ENCODE assay signal across 9 cellular contexts in the genomic region with DNA sequence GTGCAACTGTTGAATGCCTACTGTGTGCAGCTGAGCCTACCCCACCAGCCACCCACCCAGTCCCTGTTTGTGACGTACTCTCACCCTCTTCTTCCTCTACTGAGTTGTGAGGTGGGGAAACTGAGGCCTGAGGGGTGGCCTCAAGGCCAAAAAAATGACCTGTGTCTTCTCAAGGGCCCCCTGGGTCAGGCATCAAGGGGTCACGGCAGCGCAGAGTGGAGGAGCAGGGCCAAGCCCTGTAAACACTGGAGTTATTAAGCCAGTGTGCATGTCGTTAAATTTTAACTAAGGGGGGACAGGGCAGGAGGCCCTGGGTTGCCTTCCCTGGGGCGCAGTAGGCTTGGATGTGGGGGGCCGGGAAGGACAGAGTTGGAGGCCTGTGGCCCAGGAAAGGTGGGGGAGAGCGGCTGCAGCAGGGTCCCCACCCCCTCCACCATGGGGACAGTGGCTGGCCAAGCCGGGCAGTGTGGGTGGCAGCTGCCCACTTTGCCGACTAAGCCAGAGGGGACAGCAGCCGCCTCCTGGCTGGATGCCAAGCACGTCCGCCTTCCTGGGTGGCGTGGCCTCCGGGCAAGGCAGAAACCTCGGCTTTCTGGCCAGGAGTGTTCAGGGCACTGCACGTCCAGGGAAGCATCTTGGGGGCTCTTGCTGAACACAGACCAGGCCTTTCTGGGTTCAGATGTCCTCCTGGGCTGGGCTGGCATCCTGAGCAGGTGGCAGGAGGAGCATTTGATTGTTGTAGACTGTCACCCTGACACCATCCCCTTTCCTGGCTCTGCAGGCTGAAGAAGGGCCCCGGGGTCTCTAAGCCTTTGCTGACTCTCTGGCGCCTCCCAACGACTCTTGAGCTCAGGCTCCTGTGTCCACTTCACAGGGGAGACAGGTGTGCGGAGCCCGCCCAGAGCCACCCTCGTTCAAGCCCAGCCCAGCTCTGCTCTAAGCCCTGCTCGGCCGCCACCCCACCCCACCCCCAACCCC. TPM values are rescaled to one million over a fixed set of nuclear protein-coding genes. Genes with fewer than 3 reads are reported as not detected.
DNase-seq lines count a peak whose midpoint lies in the region; ATAC-seq and TF ChIP-seq lines count a peak whose summit lies in the region.
"Had no signal": no experiment of that assay in that cellular context is flagged by ENCODE, and none has a peak within 500 bp of the region (broad histone marks: within the 10 kb centered on the region; RNA-seq: fewer than 3 reads in every experiment).

No MANE protein-coding gene starts in this region.

- H3K27ac ChIP-seq in GM23338 (ENCODE audit: low read depth) (no peak overlapping the region), brain microvascular endothelial cell (no peak overlapping the region), GM23248 (no peak overlapping the region)
- H3K27ac ChIP-seq: heart left ventricle had no signal

- peak; percentile 89 for ATAC-seq in GM23338
- ATAC-seq in HG03520 (IDR thresholded peaks at IDR 0.05; ENCODE audit: unreplicated experiment): no peak

- WGBS in GM23248 (ENCODE audit: low coverage in 1 of 2, low lambda C conversion rate in 2 of 2, missing lambda C conversion rate in 2 of 2), 2 experiments: 55 to 69% methylated on average over 11 to 24 of the region's 24 CpGs

- H3K27me3 Mint-ChIP-seq in CD14-positive monocyte (ENCODE audit: low read depth in 3 of 3) (peaks cover 9 to 47% (median 26%) of the 10 kb centered on the region in 3 donors), GM23338 (ENCODE audit: insufficient read depth, low read depth, poor library complexity) (peaks cover 12% of the 10 kb centered on the region)

- H3K4me3 Mint-ChIP-seq in CD14-positive monocyte: peak overlapping the region in 1 of 2 donors; percentile 70
- peak overlapping the region; percentile 52 for H3K4me3 Mint-ChIP-seq in GM23338

- no peaks in the 10 kb centered on the region for H3K36me3 ChIP-seq in GM23338 (ENCODE audit: insufficient read depth)
- no peaks in the 10 kb centered on the region for H3K36me3 ChIP-seq in brain microvascular endothelial cell (replicated peaks)
- H3K36me3 ChIP-seq in GM23248 (ENCODE audit: low read depth): no peaks in the 10 kb centered on the region
- H3K36me3 ChIP-seq: heart left ventricle had no signal

- H3F3A ChIP-seq in GM23338 (replicated peaks; ENCODE audit: low read depth) (no peaks in the 10 kb centered on the region), GM23248 (ENCODE audit: insufficient read depth) (no peaks in the 10 kb centered on the region)

- H3K36me3 Mint-ChIP-seq in CD14-positive monocyte (peaks cover 0 to 3% of the 10 kb centered on the region in 2 donors), GM23338 (ENCODE audit: low read depth) (no peaks in the 10 kb centered on the region)

- H3K9me3 ChIP-seq in GM23248 (ENCODE audit: low read depth): no peaks in the 10 kb centered on the region
- H3K9me3 ChIP-seq: heart left ventricle had no signal

- DNase-seq in CD14-positive monocyte (ENCODE audit: low spot score) (no peak), GM23338 (ENCODE audit: low spot score) (peak; percentile 95), NCI-H526 (lab: John Stamatoyannopoulos, UW) (peak; percentile 82 to 95), brain microvascular endothelial cell (no peak), midbrain (lab: John Stamatoyannopoulos, UW) (peak; percentile 75), KG1 (lab: John Stamatoyannopoulos, UW) (no peak), GM23248 (no peak)

- intact Hi-C loops in CD14-positive monocyte (cut with micrococcal nuclease): no loop called here

- H4K20me1 ChIP-seq in GM23338 (replicated peaks; ENCODE audit: insufficient read depth): no peaks in the 10 kb centered on the region
- no peaks in the 10 kb centered on the region for H4K20me1 ChIP-seq in GM23248 (ENCODE audit: insufficient read depth)

- H3K4me1 Mint-ChIP-seq in CD14-positive monocyte (no peaks in the 10 kb centered on the region), GM23338 (peaks cover 7% of the 10 kb centered on the region; the same call in 1 of the 3 replicates)

- H3K4me1 ChIP-seq in GM23338 (ENCODE audit: insufficient read depth): no peaks in the 10 kb centered on the region; the same call in 1 of the 2 replicates
- H3K4me1 ChIP-seq in GM23248 (ENCODE audit: insufficient read depth): no peaks in the 10 kb centered on the region

- no peak overlapping the region for H3K9ac ChIP-seq in GM23248

- H3K9me2 ChIP-seq in GM23338 (ENCODE audit: insufficient read depth): no peaks in the 10 kb centered on the region
- H3K9me2 ChIP-seq in GM23248 (ENCODE audit: insufficient read depth): no peaks in the 10 kb centered on the region

- H3K9me3 Mint-ChIP-seq in CD14-positive monocyte (peaks cover 0 to 4% (median 0%) of the 10 kb centered on the region in 7 donors), GM23338 (no peaks in the 10 kb centered on the region)

- H2AFZ ChIP-seq in GM23338 (no peak overlapping the region), GM23248 (no peak overlapping the region)

- H3K79me2 ChIP-seq in GM23338 (replicated peaks; ENCODE audit: insufficient read depth): no peaks in the 10 kb centered on the region
- no peaks in the 10 kb centered on the region for H3K79me2 ChIP-seq in GM23248 (ENCODE audit: insufficient read depth)

- in situ Hi-C loops in brain microvascular endothelial cell (cut with HindIII; ENCODE audit: low pct_ligation_motif_present, low sequenced_read_pairs) (no loop called here), GM23248 (cut with MboI) (no loop called here)

- H3K4me3 ChIP-seq in GM23338: no peak overlapping the region
- H3K4me3 ChIP-seq in brain microvascular endothelial cell (ENCODE audit: low read depth, low read length): no peak overlapping the region
- no peak overlapping the region for H3K4me3 ChIP-seq in GM23248

- TF ChIP-seq CTCF in CD14-positive monocyte (IDR thresholded peaks at IDR 0.05): peak; percentile 15
- TF ChIP-seq CTCF in GM23338 (conservative IDR thresholded peaks at IDR 0.05; ENCODE audit: low read depth in 2 of 2): peak; percentile 26 to 81; a peak in 3 of 4 replicates
- TF ChIP-seq CTCF in brain microvascular endothelial cell (IDR thresholded peaks at IDR 0.05; ENCODE audit: low read depth, low read length, missing control alignments): peak; percentile 56

- no peak overlapping the region for H3K4me2 ChIP-seq in GM23338
- H3K4me2 ChIP-seq in GM23248 (ENCODE audit: unreplicated experiment): no peak overlapping the region

- peaks cover 15% of the 10 kb centered on the region for H3K27me3 ChIP-seq in GM23338 (ENCODE audit: insufficient read depth)
- H3K27me3 ChIP-seq in brain microvascular endothelial cell (replicated peaks): no peaks in the 10 kb centered on the region
- no peaks in the 10 kb centered on the region for H3K27me3 ChIP-seq in GM23248 (replicated peaks; ENCODE audit: insufficient read depth)

- no peak overlapping the region for H3K27ac Mint-ChIP-seq in CD14-positive monocyte
- no peak overlapping the region for H3K27ac Mint-ChIP-seq in GM23338

TF ChIP-seq in GM23338, 12 proteins besides CTCF, POLR2A, EP300 and RAD21:
- TF ChIP-seq ZNF114 (CRISPR knock-in tag; IDR thresholded peaks at IDR 0.05) (no peak), STAT1 (IDR thresholded peaks at IDR 0.05; ENCODE audit: unreplicated experiment) (no peak), CREB1 (CRISPR knock-in tag; IDR thresholded peaks at IDR 0.05; ENCODE audit: low read depth) (no peak)
- TF ChIP-seq, protein P1, sequence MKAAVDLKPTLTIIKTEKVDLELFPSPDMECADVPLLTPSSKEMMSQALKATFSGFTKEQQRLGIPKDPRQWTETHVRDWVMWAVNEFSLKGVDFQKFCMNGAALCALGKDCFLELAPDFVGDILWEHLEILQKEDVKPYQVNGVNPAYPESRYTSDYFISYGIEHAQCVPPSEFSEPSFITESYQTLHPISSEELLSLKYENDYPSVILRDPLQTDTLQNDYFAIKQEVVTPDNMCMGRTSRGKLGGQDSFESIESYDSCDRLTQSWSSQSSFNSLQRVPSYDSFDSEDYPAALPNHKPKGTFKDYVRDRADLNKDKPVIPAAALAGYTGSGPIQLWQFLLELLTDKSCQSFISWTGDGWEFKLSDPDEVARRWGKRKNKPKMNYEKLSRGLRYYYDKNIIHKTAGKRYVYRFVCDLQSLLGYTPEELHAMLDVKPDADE (IDR thresholded peaks at IDR 0.05): no peak

RNA-seq across cellular contexts. Expression of a gene that starts 1.9 kb away (rescaled TPM):
- under 1 TPM; 0.21 to 0.26 TPM for polyA plus RNA-seq in CD14-positive monocyte
- total RNA-seq in GM23338 (2014; rRNA removed; shearing (Covaris generic)): 8.1 and 8.8 TPM in 2 replicates
- polyA plus RNA-seq in GM23338 (2016; fragmentation: Nextera tagmentation; extraction: Ambion mirVana): 4.8 and 6.4 TPM in 2 replicates
- total RNA-seq in GM23248 (2014; rRNA removed; shearing (Covaris generic)): 1.2 and 2.1 TPM in 2 replicates
- 0.35 and 0.37 TPM in 2 replicates for polyA plus RNA-seq in GM23248 (2016; fragmentation: Nextera tagmentation; extraction: Ambion mirVana)

Comparison
In these comparisons a context has a peak if more than half of its experiments do, and no peak if none do; other contexts are left out.
1. DNase-seq: peak in GM23338 (single experiment), NCI-H526 (2 of 2) and midbrain (single experiment); none in CD14-positive monocyte (single experiment), brain microvascular endothelial cell (single experiment), KG1 (single experiment) and GM23248 (single experiment).
2. Peak in every context shown above with its lines, with median percentiles within 50 percentile points of each other: CTCF ChIP-seq.